8 cellular contexts compared by ENCODE assay signal in the genomic region with DNA sequence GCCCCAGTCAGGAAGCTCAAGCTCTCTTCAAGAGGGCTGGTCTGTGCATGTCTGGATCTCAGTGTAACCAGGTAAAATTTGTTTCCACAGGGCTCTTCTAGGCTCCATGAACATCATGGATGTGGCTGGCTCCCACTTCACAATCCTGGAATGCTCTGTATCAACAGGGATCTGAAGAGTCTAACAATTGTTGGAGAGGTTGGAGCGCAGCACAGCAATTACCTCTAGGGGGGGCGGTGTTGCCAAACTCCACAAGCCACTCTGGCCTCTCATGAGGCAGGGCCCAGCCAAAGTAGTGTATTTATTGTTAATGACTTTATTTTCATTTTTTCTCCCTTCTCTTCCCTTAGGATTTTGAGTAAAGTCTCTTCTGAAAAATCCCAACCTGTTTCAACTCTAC.
DNase-seq lines count a peak whose midpoint lies in the region; ATAC-seq and FAIRE-seq lines count a peak whose summit lies in the region.

No MANE protein-coding gene starts in this region.

- H3K4me3 ChIP-seq in effector memory CD4-positive, alpha-beta T cell (ENCODE audit: insufficient read depth, low read depth, low read length, poor library complexity, severe bottlenecking), result no peak overlapping the region

- H3K27ac ChIP-seq in effector memory CD4-positive, alpha-beta T cell (ENCODE audit: insufficient read depth, low read length, poor library complexity, severe bottlenecking), result no peak overlapping the region

- no peak for FAIRE-seq in HTR-8/SVneo (lab: Jason Lieb, UNC)

- peaks cover 6% of the 10 kb centered on the region for H3K4me1 ChIP-seq in effector memory CD4-positive, alpha-beta T cell (ENCODE audit: control insufficient read depth, insufficient read depth, low read length, poor library complexity, severe bottlenecking)

- H3K27me3 ChIP-seq in effector memory CD4-positive, alpha-beta T cell (replicated peaks; ENCODE audit: control insufficient read depth, insufficient read depth, low read length, poor library complexity, severe bottlenecking), result no peaks in the 10 kb centered on the region

- peak; percentile 57 for DNase-seq in EL
- DNase-seq in HTR-8/SVneo (ENCODE audit: insufficient read length, low spot score), result peak; percentile 37
- DNase-seq in SW480 (ENCODE audit: low spot score), result peak; percentile 51
- DNase-seq in islet precursor cell, result peak; percentile 79
- no peak for DNase-seq in COLO829 (ENCODE audit: low spot score)
- DNase-seq in effector memory CD4-positive, alpha-beta T cell, result no peak

- no peaks in the 10 kb centered on the region for H3K9me3 ChIP-seq in effector memory CD4-positive, alpha-beta T cell (ENCODE audit: control insufficient read depth, low read length)

- ATAC-seq in activated CD4-positive, CD25-positive, alpha-beta regulatory T cell treated with anti-CD3 and anti-CD28 coated beads, Interleukin-2, amount 50 U/mL, for 24 hours, result no peak
- ATAC-seq in GM21723 (IDR thresholded peaks at IDR 0.05; ENCODE audit: unreplicated experiment), result no peak

- H3K36me3 ChIP-seq in effector memory CD4-positive, alpha-beta T cell (ENCODE audit: control insufficient read depth, insufficient read depth, low read length), result no peaks in the 10 kb centered on the region

Comparison
In these comparisons a context has a peak if more than half of its experiments do, and no peak if none do; other contexts are left out.
1. DNase-seq: peak in EL (single experiment), HTR-8/SVneo (single experiment), SW480 (single experiment) and islet precursor cell (single experiment); none in COLO829 (single experiment) and effector memory CD4-positive, alpha-beta T cell (0 of 3).